Comparison of ENCODE assay signal across 22 cellular contexts in the genomic region with DNA sequence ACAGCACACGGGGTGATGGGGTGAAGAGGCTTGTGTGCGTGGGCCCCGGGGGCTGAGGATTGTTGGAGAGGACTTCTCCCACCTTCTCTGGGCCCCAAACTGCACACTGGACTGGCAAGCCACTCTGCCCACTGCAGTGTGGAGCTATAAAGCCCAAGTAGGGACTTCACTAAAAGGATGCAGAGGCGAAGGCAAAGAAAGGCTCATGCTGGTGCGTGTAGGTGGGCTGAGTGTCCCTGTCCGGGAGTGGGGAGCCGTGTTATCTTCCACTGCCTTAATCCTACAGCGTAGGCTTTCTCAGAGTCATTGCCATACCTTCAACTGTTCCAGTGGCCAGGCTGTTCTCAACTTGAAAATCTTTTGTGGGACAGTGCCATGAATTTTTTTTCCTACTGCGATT. TPM values are rescaled to one million over a fixed set of nuclear protein-coding genes. Genes with fewer than 3 reads are reported as not detected.
DNase-seq lines count a peak whose midpoint lies in the region; ATAC-seq, FAIRE-seq and TF ChIP-seq lines count a peak whose summit lies in the region.
"Had no signal": no experiment of that assay in that cellular context is flagged by ENCODE, and none has a peak within 500 bp of the region (broad histone marks: within the 10 kb centered on the region; RNA-seq: fewer than 3 reads in every experiment).

No MANE protein-coding gene starts in this region.

- H3K4me2 ChIP-seq in mesenchymal stem cell (ENCODE audit: low read length, poor library complexity, severe bottlenecking), result no peak overlapping the region
- H3K4me2 ChIP-seq in MM.1S (ENCODE audit: low read depth, low read length), result no peak overlapping the region
- H3K4me2 ChIP-seq: GM23338 had no signal

- H3K4me3 ChIP-seq in Panc1 (ENCODE audit: low read depth in 2 of 2, low read length in 2 of 2) (peak overlapping the region; percentile 64 to 70), mesenchymal stem cell (ENCODE audit: insufficient read depth in 1 of 2, low read depth in 1 of 2, low read length in 2 of 2) (peak overlapping the region in 1 of 2 experiments; percentile 35), subcutaneous abdominal adipose tissue (ENCODE audit: low read depth in 1 of 5, low read length in 5 of 5) (peak overlapping the region; percentile 79 to 96 (median 88)), MM.1S (ENCODE audit: low read length) (no peak overlapping the region)
- H3K4me3 ChIP-seq: GM23338 had no signal

- no TSS peak for BruUV-seq in Panc1 (replicated peaks; lab: Mats Ljungman, UMichigan)

- POLR2A ChIA-PET in Panc1 (lab: Charles Lee), result no interaction called here

- no peak for DNase-seq in H54 (ENCODE audit: insufficient read length, low spot score)
- DNase-seq in Panc1 (ENCODE audit: low read depth, low spot score), result no peak
- no peak for DNase-seq in mesenchymal stem cell
- no peak for DNase-seq in effector CD8-positive, alpha-beta T cell (lab: John Stamatoyannopoulos, UW)
- no peak for DNase-seq in MM.1S
- no peak for DNase-seq in NK-92 treated with Interleukin-12 subunit alpha and Interleukin-12 subunit beta, amount 100 ng/mL, for 24 hours (lab: John Stamatoyannopoulos, UW)
- DNase-seq: ACHN; C1 segment of cervical spinal cord; CD8-positive, alpha-beta memory T cell; DMS79; KBM-7; NCI-H1105 treated with DMSO at 0.1 percent for 48 hours; NCI-H1694 treated with DMSO at 0.1 percent for 48 hours; NCI-H2107; NCI-H510A; NCI-H748 treated with DMSO at 0.1 percent for 48 hours; RPMI8226; SIG-M5 had no signal

- peak overlapping the region; percentile 62 for H4K8ac ChIP-seq in mesenchymal stem cell (ENCODE audit: low read length)

- peak overlapping the region in 1 of 2 experiments; percentile 30 for H3K18ac ChIP-seq in mesenchymal stem cell (ENCODE audit: low read depth in 1 of 2, low read length in 2 of 2)

- intact Hi-C loops in Panc1 (cut with micrococcal nuclease; ENCODE audit: unreplicated experiment), result loop anchor here (10.0 kb wide), 1 partner anchor 182 kb away; no protein-coding TSS in a partner anchor

- peak overlapping the region; percentile 10 for H2AK5ac ChIP-seq in mesenchymal stem cell (ENCODE audit: low read length, severe bottlenecking)

- H3K79me1 ChIP-seq in mesenchymal stem cell (replicated peaks; ENCODE audit: low read length, poor library complexity, severe bottlenecking), result peaks cover 7% of the 10 kb centered on the region

- H2BK12ac ChIP-seq in mesenchymal stem cell (ENCODE audit: low read length in 2 of 2), result no peak overlapping the region

- H2AFZ ChIP-seq in mesenchymal stem cell (ENCODE audit: low read depth, low read length), result no peak overlapping the region
- H2AFZ ChIP-seq in MM.1S (ENCODE audit: low read length), result no peak overlapping the region
- H2AFZ ChIP-seq: GM23338 had no signal

- no peaks in the 10 kb centered on the region for H3F3A ChIP-seq in MM.1S (ENCODE audit: insufficient read depth, low read length)

- peak overlapping the region; percentile 93 for H3K27ac ChIP-seq in Panc1 (ENCODE audit: low read length)
- no peak overlapping the region for H3K27ac ChIP-seq in mesenchymal stem cell (ENCODE audit: low read length, poor library complexity, severe bottlenecking)
- H3K27ac ChIP-seq in subcutaneous abdominal adipose tissue (ENCODE audit: low read depth, low read length), result peak overlapping the region; percentile 98
- no peak overlapping the region for H3K27ac ChIP-seq in MM.1S (ENCODE audit: low read length)

- WGBS in mesenchymal stem cell, result 80% methylated on average over 8 of the region's 9 CpGs

- no peak overlapping the region for H2BK5ac ChIP-seq in mesenchymal stem cell (ENCODE audit: low read depth, low read length, poor library complexity, severe bottlenecking)

- H3K9me3 ChIP-seq in Panc1 (ENCODE audit: control insufficient read depth, insufficient read depth, low read depth, low read length), result no peaks in the 10 kb centered on the region
- H3K9me3 ChIP-seq in mesenchymal stem cell (ENCODE audit: control insufficient read depth, low read length), result no peaks in the 10 kb centered on the region
- no peaks in the 10 kb centered on the region for H3K9me3 ChIP-seq in subcutaneous abdominal adipose tissue (ENCODE audit: control insufficient read depth in 5 of 5, low read length in 5 of 5)
- H3K9me3 ChIP-seq in MM.1S (replicated peaks; ENCODE audit: insufficient read depth, low read length), result no peaks in the 10 kb centered on the region

- H3K27me3 ChIP-seq in Panc1 (ENCODE audit: control insufficient read depth, insufficient read depth, low read length) (no peaks in the 10 kb centered on the region), mesenchymal stem cell (ENCODE audit: control insufficient read depth in 1 of 2, insufficient read depth in 1 of 2, low read length in 2 of 2) (no peaks in the 10 kb centered on the region), subcutaneous abdominal adipose tissue (ENCODE audit: control insufficient read depth in 5 of 5, insufficient read depth in 4 of 5, low read length in 5 of 5) (no peaks in the 10 kb centered on the region), MM.1S (replicated peaks; ENCODE audit: insufficient read depth, low read length) (no peaks in the 10 kb centered on the region; the same call in 1 of the 2 replicates)

- TF ChIP-seq CTCF in Panc1 (IDR thresholded peaks at IDR 0.05) (no peak), MM.1S (IDR thresholded peaks at IDR 0.05; ENCODE audit: low read length) (no peak)

- no peak overlapping the region for H4K91ac ChIP-seq in mesenchymal stem cell (ENCODE audit: low read length)

- no peak for ATAC-seq in Panc1
- ATAC-seq: GM23338, HCT116 had no signal

- H4K20me1 ChIP-seq in MM.1S (ENCODE audit: insufficient read depth, low read length), result no peaks in the 10 kb centered on the region

- H3K36me3 ChIP-seq in Panc1 (ENCODE audit: control insufficient read depth, insufficient read depth, low read length) (no peaks in the 10 kb centered on the region), mesenchymal stem cell (ENCODE audit: control insufficient read depth in 1 of 2, insufficient read depth in 2 of 2, low read depth in 1 of 2, low read length in 2 of 2) (no peaks in the 10 kb centered on the region), subcutaneous abdominal adipose tissue (ENCODE audit: control insufficient read depth in 5 of 5, insufficient read depth in 5 of 5, low read length in 5 of 5) (no peaks in the 10 kb centered on the region), MM.1S (replicated peaks; ENCODE audit: insufficient read depth, low read length) (no peaks in the 10 kb centered on the region)

- H3K4ac ChIP-seq in mesenchymal stem cell (ENCODE audit: low read depth in 1 of 2, low read length in 2 of 2), result no peak overlapping the region

- no peaks in the 10 kb centered on the region for H3K79me2 ChIP-seq in MM.1S (ENCODE audit: low read length)

- H3K9me2 ChIP-seq in MM.1S (replicated peaks; ENCODE audit: insufficient read depth, low read length), result no peaks in the 10 kb centered on the region

- H3K14ac ChIP-seq in mesenchymal stem cell (ENCODE audit: low read length in 2 of 2), result no peak overlapping the region

- in situ Hi-C loops in Panc1 (cut with HindIII; ENCODE audit: low pct_unique_long_range_greater_than_20kb, low sequenced_read_pairs), result no loop called here

- FAIRE-seq in H54 (lab: Jason Lieb, UNC), result peak; percentile 38

- H2BK15ac ChIP-seq in mesenchymal stem cell (ENCODE audit: low read depth, poor library complexity, severe bottlenecking), result no peak overlapping the region

- H3K23ac ChIP-seq in mesenchymal stem cell (ENCODE audit: low read length in 2 of 2), result no peak overlapping the region

- H3K9ac ChIP-seq in mesenchymal stem cell (ENCODE audit: low read length) (peak overlapping the region; percentile 92), subcutaneous abdominal adipose tissue (ENCODE audit: low read length in 5 of 5) (peak overlapping the region; percentile 63 to 97 (median 92)), MM.1S (ENCODE audit: low read length) (no peak overlapping the region)

- CTCF ChIA-PET in Panc1 (lab: Charles Lee), result no interaction called here

- no peak for TF ChIP-seq POLR2A in H54 (IDR thresholded peaks at IDR 0.05; ENCODE audit: low read depth, low read length)

- peak overlapping the region; percentile 66 for H2BK120ac ChIP-seq in mesenchymal stem cell (ENCODE audit: low read depth, low read length)

- peaks cover 23% of the 10 kb centered on the region for H3K4me1 ChIP-seq in Panc1 (ENCODE audit: control insufficient read depth, insufficient read depth, low read length)
- H3K4me1 ChIP-seq in mesenchymal stem cell (ENCODE audit: control insufficient read depth, insufficient read depth, low read depth, low read length), result peaks cover 8% of the 10 kb centered on the region
- H3K4me1 ChIP-seq in subcutaneous abdominal adipose tissue (ENCODE audit: control insufficient read depth in 5 of 5, insufficient read depth in 5 of 5, low read length in 5 of 5), result peaks cover 0 to 57% (median 47%) of the 10 kb centered on the region in 5 donors
- no peaks in the 10 kb centered on the region for H3K4me1 ChIP-seq in MM.1S (ENCODE audit: low read length)

RNA-seq across cellular contexts. Expression of a gene that starts 3.9 kb away (rescaled TPM):
- 88.1 TPM for total RNA-seq in Panc1 (2021; ENCODE audit: unreplicated experiment)
- polyA plus RNA-seq in Panc1 (2012; ENCODE audit: insufficient read length), result 66.6 TPM
- 10.3 TPM for polyA plus RNA-seq in mesenchymal stem cell (2013, experiment 1 of 2)
- polyA plus RNA-seq in mesenchymal stem cell (2013, experiment 2 of 2), result 9.9 TPM
- total RNA-seq: OCI-LY7 had no signal
- polyA plus RNA-seq: CD8-positive, alpha-beta memory T cell had no signal

Comparison
In these comparisons a context has a peak if more than half of its experiments do, and no peak if none do; other contexts are left out.
1. H3K27ac ChIP-seq: peak in Panc1 (single experiment) and subcutaneous abdominal adipose tissue (single experiment); none in mesenchymal stem cell (single experiment) and MM.1S (single experiment).